ENCODE assay signal across 11 cellular contexts in the genomic region with DNA sequence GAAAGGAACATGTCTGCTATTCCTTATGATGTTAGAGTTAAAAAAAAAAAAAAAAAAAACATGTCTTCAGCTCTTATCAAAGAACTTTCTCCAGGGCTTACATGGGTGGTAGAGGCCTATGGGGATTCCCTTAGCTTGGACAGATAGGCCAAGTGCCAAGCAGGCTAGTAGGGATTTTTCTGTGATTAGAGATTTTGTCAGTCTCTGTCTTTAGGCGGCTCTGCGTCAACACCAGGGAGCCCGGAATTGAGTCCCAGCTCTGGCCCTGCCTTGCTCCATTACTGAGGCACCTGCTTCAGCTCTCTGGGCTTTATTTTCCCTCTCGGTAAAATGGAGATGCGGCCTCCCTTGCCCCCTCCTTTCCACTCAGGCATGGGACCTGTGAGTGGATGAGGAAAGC. TPM values are rescaled to one million over a fixed set of nuclear protein-coding genes. Genes with fewer than 3 reads are reported as not detected.
DNase-seq lines count a peak whose midpoint lies in the region; ATAC-seq and TF ChIP-seq lines count a peak whose summit lies in the region.
"Had no signal": no experiment of that assay in that cellular context is flagged by ENCODE, and none has a peak within 500 bp of the region (broad histone marks: within the 10 kb centered on the region; RNA-seq: fewer than 3 reads in every experiment).

No MANE protein-coding gene starts in this region.

- DNase-seq in T-helper 17 cell (no peak), colonic mucosa (no peak), substantia nigra (lab: John Stamatoyannopoulos, UW) (no peak), HK-2 (ENCODE audit: unreplicated experiment) (no peak), NCI-H524 (lab: John Stamatoyannopoulos, UW) (no peak)
- no peak for DNase-seq in natural killer cell treated with Interleukin-12 subunit alpha and Interleukin-12 subunit beta and Interleukin-15 and Interleukin-18, amount 100 ng/mL, for 72 hours (ENCODE audit: low spot score)
- DNase-seq: activated CD4-positive, alpha-beta T cell treated with anti-CD3 and anti-CD28 coated beads, Interleukin-2, amount 50 U/mL, for 4 hours; CD4-positive, CD25-positive, alpha-beta regulatory T cell had no signal

- peak overlapping the region; percentile 6 for H3K27ac Mint-ChIP-seq in T-helper 17 cell
- no peak overlapping the region for H3K27ac Mint-ChIP-seq in natural killer cell treated with Interleukin-12 subunit alpha and Interleukin-12 subunit beta and Interleukin-15 and Interleukin-18, amount 100 ng/mL, for 72 hours
- H3K27ac Mint-ChIP-seq: CD4-positive, CD25-positive, alpha-beta regulatory T cell; neural progenitor cell had no signal

- H3K4me1 ChIP-seq in colonic mucosa (peaks cover 6% of the 10 kb centered on the region), muscle layer of colon (ENCODE audit: insufficient read depth, low read length) (peaks cover 60% of the 10 kb centered on the region)

- H3K9ac ChIP-seq in colonic mucosa (ENCODE audit: low read depth in 2 of 2, low read length in 2 of 2) = peak overlapping the region in 1 of 2 donors; percentile 30
- H3K9ac ChIP-seq in muscle layer of colon (ENCODE audit: low read length) = peak overlapping the region; percentile 21
- H3K9ac ChIP-seq: neural progenitor cell had no signal

- no peaks in the 10 kb centered on the region for H3K27me3 ChIP-seq in colonic mucosa
- no peaks in the 10 kb centered on the region for H3K27me3 ChIP-seq in muscle layer of colon (ENCODE audit: control insufficient read depth in 1 of 2, insufficient read depth in 2 of 2, low read length in 2 of 2)
- H3K27me3 ChIP-seq: neural progenitor cell had no signal

- H3K9me3 Mint-ChIP-seq in natural killer cell treated with Interleukin-12 subunit alpha and Interleukin-12 subunit beta and Interleukin-15 and Interleukin-18, amount 100 ng/mL, for 72 hours = no peaks in the 10 kb centered on the region
- H3K9me3 Mint-ChIP-seq: CD4-positive, CD25-positive, alpha-beta regulatory T cell; neural progenitor cell had no signal

- ATAC-seq in T-helper 17 cell (no peak), GM19023 (IDR thresholded peaks at IDR 0.05; ENCODE audit: unreplicated experiment) (no peak)
- ATAC-seq in natural killer cell treated with Interleukin-12 subunit alpha and Interleukin-12 subunit beta and Interleukin-15 and Interleukin-18, amount 100 ng/mL, for 72 hours = no peak

- peaks cover 11% of the 10 kb centered on the region for H3K36me3 ChIP-seq in colonic mucosa
- H3K36me3 ChIP-seq in muscle layer of colon (ENCODE audit: insufficient read depth, low read length) = peaks cover 55% of the 10 kb centered on the region
- H3K36me3 ChIP-seq: neural progenitor cell had no signal

- no peak overlapping the region for H3K4me3 Mint-ChIP-seq in T-helper 17 cell
- no peak overlapping the region for H3K4me3 Mint-ChIP-seq in natural killer cell treated with Interleukin-12 subunit alpha and Interleukin-12 subunit beta and Interleukin-15 and Interleukin-18, amount 100 ng/mL, for 72 hours
- H3K4me3 Mint-ChIP-seq: CD4-positive, CD25-positive, alpha-beta regulatory T cell; neural progenitor cell had no signal

- peak overlapping the region; percentile 49 for H3K27ac ChIP-seq in colonic mucosa
- peak overlapping the region; percentile 84 for H3K27ac ChIP-seq in muscle layer of colon (ENCODE audit: low read depth, low read length)
- peak overlapping the region; percentile 55 for H3K27ac ChIP-seq in substantia nigra (ENCODE audit: low read depth, low read length, poor library complexity, severe bottlenecking)
- H3K27ac ChIP-seq: neural progenitor cell had no signal

- peaks cover 8% of the 10 kb centered on the region for H3K36me3 Mint-ChIP-seq in T-helper 17 cell (ENCODE audit: low read depth)
- peaks cover 5% of the 10 kb centered on the region for H3K36me3 Mint-ChIP-seq in natural killer cell treated with Interleukin-12 subunit alpha and Interleukin-12 subunit beta and Interleukin-15 and Interleukin-18, amount 100 ng/mL, for 72 hours

- H3K4me3 ChIP-seq in colonic mucosa = no peak overlapping the region
- no peak overlapping the region for H3K4me3 ChIP-seq in muscle layer of colon (ENCODE audit: low read depth in 1 of 2, low read length in 2 of 2)
- H3K4me3 ChIP-seq: neural progenitor cell had no signal

- H3K27me3 Mint-ChIP-seq in T-helper 17 cell = no peaks in the 10 kb centered on the region
- no peaks in the 10 kb centered on the region for H3K27me3 Mint-ChIP-seq in natural killer cell treated with Interleukin-12 subunit alpha and Interleukin-12 subunit beta and Interleukin-15 and Interleukin-18, amount 100 ng/mL, for 72 hours
- H3K27me3 Mint-ChIP-seq: CD4-positive, CD25-positive, alpha-beta regulatory T cell had no signal

- peaks cover 8% of the 10 kb centered on the region for H3K4me1 Mint-ChIP-seq in T-helper 17 cell
- H3K4me1 Mint-ChIP-seq in natural killer cell treated with Interleukin-12 subunit alpha and Interleukin-12 subunit beta and Interleukin-15 and Interleukin-18, amount 100 ng/mL, for 72 hours (ENCODE audit: low read depth in 2 of 2) = peaks cover 0 to 3% of the 10 kb centered on the region in 2 donors

- intact Hi-C loops in colonic mucosa (cut with DNase I) = no loop called here

- H3K9me3 ChIP-seq in T-helper 17 cell (ENCODE audit: control insufficient read depth, low read length, poor library complexity, severe bottlenecking) (no peaks in the 10 kb centered on the region), colonic mucosa (no peaks in the 10 kb centered on the region), muscle layer of colon (ENCODE audit: low read length) (no peaks in the 10 kb centered on the region)

- TF ChIP-seq CTCF in colonic mucosa (IDR thresholded peaks at IDR 0.05) = no peak

RNA-seq across cellular contexts. Expression of a gene that starts 13.1 kb away (rescaled TPM):
- 100 to 1,000 TPM; 200 to 224 TPM for total RNA-seq in T-helper 17 cell
- 10 to 100 TPM; 18.5 to 30.2 TPM for total RNA-seq in colonic mucosa
- total RNA-seq in natural killer cell treated with Interleukin-12 subunit alpha and Interleukin-12 subunit beta and Interleukin-15 and Interleukin-18, amount 100 ng/mL, for 72 hours = 10 to 100 TPM; 22.8 to 28.5 TPM

RNA-seq across cellular contexts. Expression of a gene that starts 25.1 kb away (rescaled TPM):
- total RNA-seq in T-helper 17 cell (10 to 100 TPM in 1 of 2 donors, 1 to 10 TPM in 1; 7.6 to 10.2 TPM), colonic mucosa (1 to 10 TPM; 2.4 to 3.6 TPM)
- 1 to 10 TPM; 2.0 to 3.4 TPM for total RNA-seq in natural killer cell treated with Interleukin-12 subunit alpha and Interleukin-12 subunit beta and Interleukin-15 and Interleukin-18, amount 100 ng/mL, for 72 hours

RNA-seq across cellular contexts. Expression of a gene that starts 46.7 kb away (rescaled TPM):
- total RNA-seq in T-helper 17 cell (1 to 10 TPM; 3.1 to 3.2 TPM), colonic mucosa (1 to 10 TPM in 1 of 2 donors, not detected in 1; 1.1 TPM)
- total RNA-seq in natural killer cell treated with Interleukin-12 subunit alpha and Interleukin-12 subunit beta and Interleukin-15 and Interleukin-18, amount 100 ng/mL, for 72 hours = 1 to 10 TPM; 4.2 to 4.9 TPM

RNA-seq across cellular contexts. Expression of a gene that starts 55.4 kb away (rescaled TPM):
- 10 to 100 TPM in 1 of 2 donors, 1 to 10 TPM in 1; 7.9 to 12.6 TPM for total RNA-seq in T-helper 17 cell
- 10 to 100 TPM; 37.5 to 45.2 TPM for total RNA-seq in colonic mucosa
- total RNA-seq in natural killer cell treated with Interleukin-12 subunit alpha and Interleukin-12 subunit beta and Interleukin-15 and Interleukin-18, amount 100 ng/mL, for 72 hours = 10 to 100 TPM; 15.9 to 18.7 TPM

RNA-seq across cellular contexts. Expression of a gene that starts 57.3 kb away (rescaled TPM):
- total RNA-seq in T-helper 17 cell (10 to 100 TPM; 59.1 to 64.2 TPM), colonic mucosa (10 to 100 TPM; 30.0 to 44.9 TPM)
- total RNA-seq in natural killer cell treated with Interleukin-12 subunit alpha and Interleukin-12 subunit beta and Interleukin-15 and Interleukin-18, amount 100 ng/mL, for 72 hours = 10 to 100 TPM; 55.3 to 62.8 TPM

Comparison
In these comparisons a context has a peak if more than half of its experiments do, and no peak if none do; other contexts are left out.
1. RNA of a gene that starts 13.1 kb away (total RNA-seq): 200 to 224 TPM in T-helper 17 cell; 18.5 to 30.2 TPM in colonic mucosa and 22.8 to 28.5 TPM in natural killer cell treated with Interleukin-12 subunit alpha and Interleukin-12 subunit beta and Interleukin-15 and Interleukin-18, amount 100 ng/mL, for 72 hours; every median in the first group is over 4 times any median in the second.
2. Peak in every context shown above with its lines, with median percentiles within 50 percentile points of each other: H3K27ac ChIP-seq.